1 cellular context compared by ENCODE assay signal in genomic region chr4:163196904-163197505, GRCh38.
TF ChIP-seq lines count a peak whose summit lies in the region.

No MANE protein-coding gene starts in this region.

TF ChIP-seq in K562, 482 proteins besides CTCF, POLR2A, EP300 and RAD21 (continued from another document):
- TF ChIP-seq ZNF592 (IDR thresholded peaks at IDR 0.05) (no peak), TRIM28 (IDR thresholded peaks at IDR 0.05) (no peak), ZNF24 (IDR thresholded peaks at IDR 0.05) (no peak), HINFP (tag; conservative IDR thresholded peaks at IDR 0.05; ENCODE audit: low read depth) (no peak), ARID4B (CRISPR knock-in tag; IDR thresholded peaks at IDR 0.05) (no peak), PHB2 (IDR thresholded peaks at IDR 0.05; ENCODE audit: low read depth) (no peak), CCAR2 (IDR thresholded peaks at IDR 0.05; ENCODE audit: low read depth, low read length) (no peak), KLF16 (IDR thresholded peaks at IDR 0.05) (no peak), PHF8 (IDR thresholded peaks at IDR 0.05; ENCODE audit: borderline replicate concordance, low read length) (no peak)
